8 cellular contexts compared by ENCODE assay signal in the genomic region with DNA sequence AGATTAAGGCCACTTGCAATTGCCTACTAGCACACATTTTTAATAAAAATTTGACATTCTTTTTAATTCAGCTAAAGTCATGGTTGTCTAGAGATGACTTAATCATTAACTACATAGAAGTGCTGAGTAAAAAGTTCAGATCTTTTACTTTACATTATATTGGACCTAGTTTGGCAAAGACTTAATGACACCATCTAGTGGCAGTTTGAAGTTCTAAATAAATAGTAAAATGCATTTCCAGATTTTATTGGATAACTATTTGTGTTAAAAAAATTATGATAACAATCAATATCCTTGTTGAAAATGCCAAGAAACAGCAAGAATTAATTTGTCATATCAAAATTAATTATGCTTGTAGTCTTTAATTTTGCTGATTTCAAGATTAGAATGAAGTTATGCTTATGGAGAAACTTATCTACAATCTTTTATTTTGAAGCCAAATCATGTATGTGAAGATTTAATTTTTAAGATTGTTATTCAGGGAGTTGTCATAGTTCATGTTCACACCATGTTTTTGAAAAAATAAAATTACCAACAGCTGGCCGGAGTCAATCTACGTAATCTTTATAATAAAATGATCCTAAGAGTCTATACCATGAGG.
DNase-seq lines count a peak whose midpoint lies in the region; ATAC-seq, FAIRE-seq and TF ChIP-seq lines count a peak whose summit lies in the region.

No MANE protein-coding gene starts in this region.

- H3K4me3 ChIP-seq in OCI-LY3 (ENCODE audit: low read length), result no peak overlapping the region

- no peak overlapping the region for H3K9ac ChIP-seq in OCI-LY3 (ENCODE audit: low read length)

- peaks cover 9% of the 10 kb centered on the region for H3K4me1 ChIP-seq in OCI-LY3 (ENCODE audit: low read length)

- TF ChIP-seq CTCF in OCI-LY3 (IDR thresholded peaks at IDR 0.05; ENCODE audit: low read depth, low read length), result peak; percentile 57

- H3K27me3 ChIP-seq in OCI-LY3 (ENCODE audit: low read depth, low read length), result no peaks in the 10 kb centered on the region

- H3K9me3 ChIP-seq in OCI-LY3 (ENCODE audit: insufficient read depth, low read length), result no peaks in the 10 kb centered on the region

- no peak for ATAC-seq in HG03439 (IDR thresholded peaks at IDR 0.05; ENCODE audit: unreplicated experiment)

- no peak overlapping the region for H3K27ac ChIP-seq in OCI-LY3 (ENCODE audit: low read length)

- H3K79me2 ChIP-seq in OCI-LY3 (ENCODE audit: low read length), result no peaks in the 10 kb centered on the region

- H3K36me3 ChIP-seq in OCI-LY3 (replicated peaks; ENCODE audit: low read depth, low read length), result no peaks in the 10 kb centered on the region

- no peaks in the 10 kb centered on the region for H4K20me1 ChIP-seq in OCI-LY3 (ENCODE audit: insufficient read depth, low read length)

- peak; percentile 69 for FAIRE-seq in GM19239 (lab: Jason Lieb, UNC)

- no peak overlapping the region for H3K4me2 ChIP-seq in OCI-LY3 (ENCODE audit: low read length)

- DNase-seq in AG08395 (ENCODE audit: low spot score), result peak; percentile 20
- DNase-seq in GM19239 (ENCODE audit: insufficient read length, low spot score), result no peak
- peak; percentile 55 for DNase-seq in fibroblast of peridontal ligament (ENCODE audit: extremely low read depth)
- no peak for DNase-seq in stimulated activated CD4-positive, alpha-beta T cell treated with anti-CD3 and anti-CD28 coated beads, Interleukin-15, amount 100 ng/mL, for 24 hours
- DNase-seq in NOMO-1 treated with dmso at 0.1 percent for 144 hours (lab: John Stamatoyannopoulos, UW; ENCODE audit: unreplicated experiment), result no peak
- DNase-seq in NCI-H1417 treated with DMSO at 0.1 percent for 48 hours (lab: John Stamatoyannopoulos, UW), result no peak

- no peak overlapping the region for H2AFZ ChIP-seq in OCI-LY3 (ENCODE audit: low read depth, low read length)

Comparison
In these comparisons a context has a peak if more than half of its experiments do, and no peak if none do; other contexts are left out.
1. DNase-seq: peak in AG08395 (single experiment) and fibroblast of peridontal ligament (single experiment); none in GM19239 (single experiment), stimulated activated CD4-positive, alpha-beta T cell treated with anti-CD3 and anti-CD28 coated beads, Interleukin-15, amount 100 ng/mL, for 24 hours (single experiment), NOMO-1 treated with dmso at 0.1 percent for 144 hours (single experiment) and NCI-H1417 treated with DMSO at 0.1 percent for 48 hours (single experiment).